In genomic region chr7:28607799-28608198, GRCh38 we compare ENCODE assay signal across 25 cellular contexts.
"Had no signal": no experiment of that assay in that cellular context is flagged by ENCODE, and none has a peak within 500 bp of the region (broad histone marks: within the 10 kb centered on the region; RNA-seq: fewer than 3 reads in every experiment).

No MANE protein-coding gene starts in this region.

- H3K36me3 ChIP-seq: adrenal gland, ascending aorta, brain microvascular endothelial cell, left ventricle myocardium inferior, spleen, upper lobe of left lung had no signal

- H3K4me3 Mint-ChIP-seq: activated naive CD8-positive, alpha-beta T cell; activated T-cell treated with anti-CD3 and anti-CD28 coated beads, Interleukin-2, amount 50 U/mL, for 4 hours; dendritic cell treated with granulocyte-macrophage colony-stimulating factor and Interleukin-4, amounts not matched to agents 40 ng/mL and 50 ng/mL, for 4 days; immature natural killer cell; mesothelial cell of epicardium had no signal

- DNase-seq: activated CD4-positive, alpha-beta T cell treated with anti-CD3 and anti-CD28 coated beads for 4 hours; activated CD4-positive, alpha-beta T cell treated with anti-CD3 and anti-CD28 coated beads, Interleukin-2, amount 50 U/mL, for 48 hours; activated CD4-positive, CD25-positive, alpha-beta regulatory T cell; activated CD8-positive, alpha-beta memory T cell treated with anti-CD3 and anti-CD28 coated beads, Interleukin-2, amount 50 U/mL, for 48 hours; activated naive CD4-positive, alpha-beta T cell; activated T-cell treated with anti-CD3 and anti-CD28 coated beads, Interleukin-2, amount 50 U/mL, for 4 hours; adrenal gland; brain microvascular endothelial cell; caudate nucleus; effector CD4-positive, alpha-beta T cell; foreskin fibroblast; immature natural killer cell; kidney glomerular epithelial cell; left ventricle myocardium inferior; retina; spleen; stimulated activated CD4-positive, alpha-beta T cell treated with anti-CD3 and anti-CD28 coated beads, Interleukin-4, amount 100 ng/mL, for 1 hour; stimulated activated naive CD4-positive, alpha-beta T cell treated with Interleukin-2 at 50 U/mL for 16 hours; SW 1271; upper lobe of left lung had no signal

- H3K9me3 Mint-ChIP-seq: activated T-cell treated with anti-CD3 and anti-CD28 coated beads, Interleukin-2, amount 50 U/mL, for 4 hours; activated T-helper 2 cell treated with anti-CD3 and anti-CD28 coated beads, Interferon-gamma antibody, Interleukin-2, Interleukin-4, amounts not matched to agents 10 μg/mL and 5 μg/mL and 100 μg/mL, durations not matched to agents 14 hours and 24 hours and 36 hours; dendritic cell treated with granulocyte-macrophage colony-stimulating factor and Interleukin-4, amounts not matched to agents 40 ng/mL and 50 ng/mL, for 4 days; mesothelial cell of epicardium had no signal

- H3K4me1 ChIP-seq: adrenal gland, ascending aorta had no signal

- H3K27me3 ChIP-seq: ascending aorta, brain microvascular endothelial cell, spleen, upper lobe of left lung had no signal

- H3K27ac ChIP-seq: adrenal gland, ascending aorta, brain microvascular endothelial cell, left ventricle myocardium inferior, spleen, upper lobe of left lung had no signal

- H3K4me3 ChIP-seq: adrenal gland, ascending aorta, left ventricle myocardium inferior, spleen, upper lobe of left lung had no signal

- H3K9me3 ChIP-seq: adrenal gland, ascending aorta, left ventricle myocardium inferior, spleen, upper lobe of left lung had no signal

- H3K27ac Mint-ChIP-seq: activated naive CD8-positive, alpha-beta T cell; activated T-helper 2 cell treated with anti-CD3 and anti-CD28 coated beads, Interferon-gamma antibody, Interleukin-2, Interleukin-4, amounts not matched to agents 10 μg/mL and 5 μg/mL and 100 μg/mL, durations not matched to agents 14 hours and 24 hours and 36 hours; dendritic cell treated with granulocyte-macrophage colony-stimulating factor and Interleukin-4, amounts not matched to agents 40 ng/mL and 50 ng/mL, for 4 days; immature natural killer cell; mesothelial cell of epicardium had no signal

- H3K36me3 Mint-ChIP-seq: activated naive CD8-positive, alpha-beta T cell; immature natural killer cell; mesothelial cell of epicardium had no signal
